1 cellular context compared by ENCODE assay signal in the genomic region with DNA sequence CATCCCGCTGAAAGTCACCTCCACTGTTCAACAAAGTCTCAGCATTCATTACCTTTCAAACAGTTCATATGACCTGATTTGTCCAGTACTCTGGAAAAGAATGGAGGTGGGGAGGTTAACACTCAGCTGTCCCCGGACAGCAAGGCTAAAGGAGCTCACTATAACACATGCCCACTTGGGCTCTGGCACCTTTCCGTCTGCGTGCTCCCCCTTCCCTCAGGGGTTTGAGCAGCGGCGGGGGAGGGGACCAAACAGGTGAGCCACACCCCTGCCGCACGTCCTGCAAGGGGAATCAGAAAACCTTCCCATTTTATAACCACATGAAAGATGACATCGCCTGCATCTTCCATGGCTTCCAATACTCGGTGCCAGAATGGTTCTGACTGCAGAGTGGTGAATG.
TF ChIP-seq lines count a peak whose summit lies in the region.

No MANE protein-coding gene starts in this region.

TF ChIP-seq in GM23338, 12 proteins besides CTCF, POLR2A, EP300 and RAD21 (continued from another document):
- TF ChIP-seq, protein P1, sequence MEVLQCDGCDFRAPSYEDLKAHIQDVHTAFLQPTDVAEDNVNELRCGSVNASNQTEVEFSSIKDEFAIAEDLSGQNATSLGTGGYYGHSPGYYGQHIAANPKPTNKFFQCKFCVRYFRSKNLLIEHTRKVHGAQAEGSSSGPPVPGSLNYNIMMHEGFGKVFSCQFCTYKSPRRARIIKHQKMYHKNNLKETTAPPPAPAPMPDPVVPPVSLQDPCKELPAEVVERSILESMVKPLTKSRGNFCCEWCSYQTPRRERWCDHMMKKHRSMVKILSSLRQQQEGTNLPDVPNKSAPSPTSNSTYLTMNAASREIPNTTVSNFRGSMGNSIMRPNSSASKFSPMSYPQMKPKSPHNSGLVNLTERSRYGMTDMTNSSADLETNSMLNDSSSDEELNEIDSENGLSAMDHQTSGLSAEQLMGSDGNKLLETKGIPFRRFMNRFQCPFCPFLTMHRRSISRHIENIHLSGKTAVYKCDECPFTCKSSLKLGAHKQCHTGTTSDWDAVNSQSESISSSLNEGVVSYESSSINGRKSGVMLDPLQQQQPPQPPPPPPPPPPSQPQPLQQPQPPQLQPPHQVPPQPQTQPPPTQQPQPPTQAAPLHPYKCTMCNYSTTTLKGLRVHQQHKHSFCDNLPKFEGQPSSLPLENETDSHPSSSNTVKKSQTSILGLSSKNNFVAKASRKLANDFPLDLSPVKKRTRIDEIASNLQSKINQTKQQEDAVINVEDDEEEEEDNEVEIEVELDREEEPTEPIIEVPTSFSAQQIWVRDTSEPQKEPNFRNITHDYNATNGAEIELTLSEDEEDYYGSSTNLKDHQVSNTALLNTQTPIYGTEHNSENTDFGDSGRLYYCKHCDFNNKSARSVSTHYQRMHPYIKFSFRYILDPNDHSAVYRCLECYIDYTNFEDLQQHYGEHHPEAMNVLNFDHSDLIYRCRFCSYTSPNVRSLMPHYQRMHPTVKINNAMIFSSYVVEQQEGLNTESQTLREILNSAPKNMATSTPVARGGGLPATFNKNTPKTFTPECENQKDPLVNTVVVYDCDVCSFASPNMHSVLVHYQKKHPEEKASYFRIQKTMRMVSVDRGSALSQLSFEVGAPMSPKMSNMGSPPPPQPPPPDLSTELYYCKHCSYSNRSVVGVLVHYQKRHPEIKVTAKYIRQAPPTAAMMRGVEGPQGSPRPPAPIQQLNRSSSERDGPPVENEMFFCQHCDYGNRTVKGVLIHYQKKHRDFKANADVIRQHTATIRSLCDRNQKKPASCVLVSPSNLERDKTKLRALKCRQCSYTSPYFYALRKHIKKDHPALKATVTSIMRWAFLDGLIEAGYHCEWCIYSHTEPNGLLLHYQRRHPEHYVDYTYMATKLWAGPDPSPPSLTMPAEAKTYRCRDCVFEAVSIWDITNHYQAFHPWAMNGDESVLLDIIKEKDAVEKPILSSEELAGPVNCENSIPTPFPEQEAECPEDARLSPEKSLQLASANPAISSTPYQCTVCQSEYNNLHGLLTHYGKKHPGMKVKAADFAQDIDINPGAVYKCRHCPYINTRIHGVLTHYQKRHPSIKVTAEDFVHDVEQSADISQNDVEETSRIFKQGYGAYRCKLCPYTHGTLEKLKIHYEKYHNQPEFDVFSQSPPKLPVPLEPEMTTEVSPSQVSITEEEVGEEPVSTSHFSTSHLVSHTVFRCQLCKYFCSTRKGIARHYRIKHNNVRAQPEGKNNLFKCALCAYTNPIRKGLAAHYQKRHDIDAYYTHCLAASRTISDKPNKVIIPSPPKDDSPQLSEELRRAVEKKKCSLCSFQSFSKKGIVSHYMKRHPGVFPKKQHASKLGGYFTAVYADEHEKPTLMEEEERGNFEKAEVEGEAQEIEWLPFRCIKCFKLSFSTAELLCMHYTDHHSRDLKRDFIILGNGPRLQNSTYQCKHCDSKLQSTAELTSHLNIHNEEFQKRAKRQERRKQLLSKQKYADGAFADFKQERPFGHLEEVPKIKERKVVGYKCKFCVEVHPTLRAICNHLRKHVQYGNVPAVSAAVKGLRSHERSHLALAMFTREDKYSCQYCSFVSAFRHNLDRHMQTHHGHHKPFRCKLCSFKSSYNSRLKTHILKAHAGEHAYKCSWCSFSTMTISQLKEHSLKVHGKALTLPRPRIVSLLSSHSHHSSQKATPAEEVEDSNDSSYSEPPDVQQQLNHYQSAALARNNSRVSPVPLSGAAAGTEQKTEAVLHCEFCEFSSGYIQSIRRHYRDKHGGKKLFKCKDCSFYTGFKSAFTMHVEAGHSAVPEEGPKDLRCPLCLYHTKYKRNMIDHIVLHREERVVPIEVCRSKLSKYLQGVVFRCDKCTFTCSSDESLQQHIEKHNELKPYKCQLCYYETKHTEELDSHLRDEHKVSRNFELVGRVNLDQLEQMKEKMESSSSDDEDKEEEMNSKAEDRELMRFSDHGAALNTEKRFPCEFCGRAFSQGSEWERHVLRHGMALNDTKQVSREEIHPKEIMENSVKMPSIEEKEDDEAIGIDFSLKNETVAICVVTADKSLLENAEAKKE (CRISPR knock-in tag; IDR thresholded peaks at IDR 0.05), result no peak
- TF ChIP-seq, protein P2, sequence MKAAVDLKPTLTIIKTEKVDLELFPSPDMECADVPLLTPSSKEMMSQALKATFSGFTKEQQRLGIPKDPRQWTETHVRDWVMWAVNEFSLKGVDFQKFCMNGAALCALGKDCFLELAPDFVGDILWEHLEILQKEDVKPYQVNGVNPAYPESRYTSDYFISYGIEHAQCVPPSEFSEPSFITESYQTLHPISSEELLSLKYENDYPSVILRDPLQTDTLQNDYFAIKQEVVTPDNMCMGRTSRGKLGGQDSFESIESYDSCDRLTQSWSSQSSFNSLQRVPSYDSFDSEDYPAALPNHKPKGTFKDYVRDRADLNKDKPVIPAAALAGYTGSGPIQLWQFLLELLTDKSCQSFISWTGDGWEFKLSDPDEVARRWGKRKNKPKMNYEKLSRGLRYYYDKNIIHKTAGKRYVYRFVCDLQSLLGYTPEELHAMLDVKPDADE (IDR thresholded peaks at IDR 0.05), result no peak
- TF ChIP-seq NANOG (IDR thresholded peaks at IDR 0.05; ENCODE audit: borderline replicate concordance), result no peak
- TF ChIP-seq STAT1 (IDR thresholded peaks at IDR 0.05; ENCODE audit: unreplicated experiment), result no peak
- no peak for TF ChIP-seq POLR2AphosphoS5 (IDR thresholded peaks at IDR 0.05; ENCODE audit: low read depth)
TF ChIP-seq in GM23338: peak in this region for 0.
